In the genomic region with DNA sequence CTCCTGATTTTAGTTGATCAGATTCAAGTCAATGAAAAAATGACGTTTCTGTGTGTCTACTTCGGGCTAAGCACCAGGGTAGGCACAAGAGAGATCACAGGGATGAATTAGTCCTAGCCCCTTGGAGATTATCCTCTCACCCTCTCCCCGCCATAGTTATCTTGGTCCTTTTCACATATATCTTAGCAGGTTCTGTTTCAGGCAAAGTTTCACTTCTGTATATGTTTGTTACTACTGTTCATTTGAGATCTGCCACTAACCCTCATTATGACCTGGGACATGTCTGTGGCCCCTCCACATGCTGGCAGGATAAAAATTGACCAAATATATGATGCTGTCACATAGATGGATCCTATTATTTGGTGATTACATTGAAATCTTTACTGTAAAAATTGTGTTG, we compare ENCODE assay signal across 34 cellular contexts.
"Had no signal": no experiment of that assay in that cellular context is flagged by ENCODE, and none has a peak within 500 bp of the region (broad histone marks: within the 10 kb centered on the region; RNA-seq: fewer than 3 reads in every experiment).

No MANE protein-coding gene starts in this region.

- H3K27ac ChIP-seq: KMS-11 had no signal

- DNase-seq: Karpas-422, Kasumi-1, MG63, MM.1S, MV-4-11, NCI-H1048, NCI-H1092, NCI-H1092 treated with DMSO at 0.1 percent for 48 hours, NCI-H1105, NCI-H1105 treated with DMSO at 0.1 percent for 48 hours, NCI-H1417, NCI-H1417 treated with DMSO at 0.1 percent for 48 hours, NCI-H1436, NCI-H1436 treated with DMSO at 0.1 percent for 48 hours, NCI-H146, NCI-H1694, NCI-H1694 treated with DMSO at 0.1 percent for 48 hours, NCI-H187, NCI-H187 treated with DMSO at 0.1 percent for 48 hours, NCI-H1930, NCI-H2029, NCI-H2029 treated with DMSO at 0.1 percent for 48 hours, NCI-H2081, NCI-H2081 treated with DMSO at 0.1 percent for 48 hours, NCI-H2107, NCI-H2171, NCI-H2171 treated with DMSO at 0.1 percent for 48 hours, NCI-H2227 treated with DMSO at 0.1 percent for 48 hours, NCI-H226, NCI-H345, NCI-H446, NCI-H446 treated with DMSO at 0.1 percent for 48 hours, NCI-H510A had no signal

- H3K9ac ChIP-seq: KMS-11 had no signal

- H3K4me3 ChIP-seq: MG63 had no signal

- H3K4me2 ChIP-seq: KMS-11 had no signal

- H3K27me3 ChIP-seq: MG63 had no signal

- H3K36me3 ChIP-seq: MG63 had no signal
